Comparison of ENCODE assay signal across 7 cellular contexts in genomic region chr3:128388932-128389331, GRCh38.
"Had no signal": no experiment of that assay in that cellular context is flagged by ENCODE, and none has a peak within 500 bp of the region (broad histone marks: within the 10 kb centered on the region; RNA-seq: fewer than 3 reads in every experiment).

No MANE protein-coding gene starts in this region.

- H3K4me2 ChIP-seq: GM23338 had no signal

- DNase-seq: HFFc6, IMR-90, KG1 had no signal

- H2AFZ ChIP-seq: GM23338 had no signal

- ATAC-seq: GM23338, HCT116, K562 had no signal

- H3K4me1 ChIP-seq: HAP-1 had no signal

- H3K9me3 ChIP-seq: HAP-1 had no signal

- H3K4me3 ChIP-seq: GM23338, HAP-1, K562 had no signal

- H3K36me3 ChIP-seq: HAP-1 had no signal
